ENCODE assay signal across 8 cellular contexts in the genomic region with DNA sequence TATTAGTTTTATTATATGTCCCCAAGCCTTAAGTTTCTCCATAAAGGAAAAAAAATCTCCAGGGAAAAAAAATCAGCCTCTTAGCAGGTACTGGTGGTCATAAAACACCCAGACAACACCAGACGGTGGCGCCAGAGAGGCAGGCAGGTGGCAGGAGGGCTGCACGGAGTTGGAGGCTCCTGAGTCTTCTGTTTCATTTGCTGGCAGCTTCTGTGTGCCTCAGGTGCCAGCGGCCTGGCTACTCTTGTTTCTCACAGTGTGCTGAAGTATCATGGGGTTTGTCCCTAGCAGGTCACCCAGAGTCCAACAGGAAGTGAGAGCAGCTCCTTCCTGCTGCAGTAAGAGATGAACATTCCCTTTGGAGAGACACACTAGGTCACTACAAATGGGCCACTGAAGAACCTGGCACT.
DNase-seq lines count a peak whose midpoint lies in the region; ATAC-seq, FAIRE-seq and TF ChIP-seq lines count a peak whose summit lies in the region.

No MANE protein-coding gene starts in this region.

- H3K27me3 ChIP-seq in KMS-11 (ENCODE audit: insufficient read depth, low read depth): no peaks in the 10 kb centered on the region
- no peaks in the 10 kb centered on the region for H3K27me3 ChIP-seq in suprapubic skin

- no peaks in the 10 kb centered on the region for H4K20me1 ChIP-seq in KMS-11 (ENCODE audit: insufficient read depth)

- TF ChIP-seq POLR2A in suprapubic skin (IDR thresholded peaks at IDR 0.05): no peak

- H3K79me2 ChIP-seq in KMS-11 (ENCODE audit: insufficient read depth, low read depth): no peaks in the 10 kb centered on the region

- 6% methylated on average over 4 of the region's 4 CpGs for WGBS in suprapubic skin

- peak; percentile 82 for TF ChIP-seq CTCF in KMS-11 (conservative IDR thresholded peaks at IDR 0.05; ENCODE audit: low read depth, low read length)
- TF ChIP-seq CTCF in fibroblast of villous mesenchyme (IDR thresholded peaks at IDR 0.05; ENCODE audit: insufficient read depth, low read depth, low read length): peak; percentile 93
- peak; percentile 52 to 85 for TF ChIP-seq CTCF in suprapubic skin (IDR thresholded peaks at IDR 0.05)

- H2AFZ ChIP-seq in KMS-11 (ENCODE audit: low read depth): peak overlapping the region; percentile 58; the same call in 1 of the 2 replicates

- H3K4me1 ChIP-seq in KMS-11 (ENCODE audit: low read depth, poor library complexity, severe bottlenecking): peaks cover 11% of the 10 kb centered on the region
- peaks cover 48% of the 10 kb centered on the region for H3K4me1 ChIP-seq in suprapubic skin

- no peak overlapping the region for H3K9ac ChIP-seq in KMS-11

- H3K9me3 ChIP-seq in suprapubic skin: no peaks in the 10 kb centered on the region

- H3K27ac ChIP-seq in KMS-11 (no peak overlapping the region), suprapubic skin (no peak overlapping the region)

- FAIRE-seq in RCC 7860 (lab: Jason Lieb, UNC): peak; percentile 65

- peak; percentile 80 for ATAC-seq in GM21737 (IDR thresholded peaks at IDR 0.05; ENCODE audit: unreplicated experiment)

- peak; percentile 93 for DNase-seq in Daoy (ENCODE audit: low read depth)
- DNase-seq in RCC 7860 (ENCODE audit: low spot score): peak; percentile 78
- peak; percentile 59 for DNase-seq in activated T-helper 1 cell treated with Interleukin-2 at 50 U/mL for 16 hours (ENCODE audit: low read depth)
- peak; percentile 89 for DNase-seq in fibroblast of villous mesenchyme (ENCODE audit: low read depth)
- DNase-seq in nucleus accumbens (lab: John Stamatoyannopoulos, UW): peak in 31 of 56 donors; percentile 8 to 73 (median 21)
- DNase-seq in suprapubic skin (ENCODE audit: low spot score in 2 of 2): peak; percentile 93 to 94

- H3K4me2 ChIP-seq in KMS-11: peak overlapping the region; percentile 47; the same call in 1 of the 2 replicates

- H3K36me3 ChIP-seq in KMS-11 (ENCODE audit: insufficient read depth) (no peaks in the 10 kb centered on the region), suprapubic skin (no peaks in the 10 kb centered on the region)

- TF ChIP-seq EP300 in suprapubic skin (IDR thresholded peaks at IDR 0.05): no peak

- no peak overlapping the region for H3K4me3 ChIP-seq in KMS-11 (IDR thresholded peaks at IDR 0.05; ENCODE audit: insufficient read depth, low read depth, low read length)
- H3K4me3 ChIP-seq in fibroblast of villous mesenchyme (ENCODE audit: low read depth, low read length): no peak overlapping the region
- H3K4me3 ChIP-seq in suprapubic skin: no peak overlapping the region

Comparison
In these comparisons a context has a peak if more than half of its experiments do, and no peak if none do; other contexts are left out.
1. DNase-seq: peak in every context shown above with its lines; median percentile 94 in suprapubic skin; 93 in Daoy; 89 in fibroblast of villous mesenchyme; 78 in RCC 7860; 59 in activated T-helper 1 cell treated with Interleukin-2 at 50 U/mL for 16 hours; 21 in nucleus accumbens.